Comparison of ENCODE assay signal across 8 cellular contexts in the genomic region with DNA sequence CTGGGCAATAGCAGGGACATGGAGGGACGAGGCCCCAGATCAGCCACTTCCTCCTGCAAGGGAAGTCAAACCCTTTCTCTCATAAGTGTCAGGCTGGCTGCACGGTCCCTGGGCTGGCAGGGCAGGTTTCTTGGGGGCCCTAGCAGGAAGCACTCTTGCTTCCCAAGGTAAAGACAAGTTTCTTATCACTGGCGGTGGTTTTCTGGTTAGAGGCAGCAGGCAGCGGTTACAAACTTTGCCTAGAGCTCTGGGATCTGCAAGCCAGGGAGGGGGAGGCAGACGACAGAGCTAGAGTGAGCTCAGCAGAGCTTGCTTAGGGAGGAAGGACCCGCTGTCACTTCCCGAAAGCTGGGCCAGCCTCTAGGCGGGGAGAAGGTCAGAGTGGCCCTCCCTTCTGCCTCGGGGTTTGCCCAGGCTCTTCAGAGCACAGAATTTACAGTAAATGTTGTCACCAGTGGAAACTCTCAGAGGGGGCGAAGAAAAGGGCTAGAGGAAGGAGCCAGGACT. TPM values are rescaled to one million over a fixed set of nuclear protein-coding genes. Genes with fewer than 3 reads are reported as not detected.
DNase-seq lines count a peak whose midpoint lies in the region; ATAC-seq and TF ChIP-seq lines count a peak whose summit lies in the region.

No MANE protein-coding gene starts in this region.

- no peaks in the 10 kb centered on the region for H3K9me3 ChIP-seq in neutrophil
- no peaks in the 10 kb centered on the region for H3K9me3 ChIP-seq in thyroid gland

- intact Hi-C loops in thyroid gland (cut with DNase I): no loop called here

- H3K4me1 ChIP-seq in neutrophil (ENCODE audit: control insufficient read depth in 1 of 2, insufficient read depth in 1 of 2, low read depth in 1 of 2, low read length in 1 of 2) (peaks cover 23 to 25% of the 10 kb centered on the region in 2 experiments), thyroid gland (peaks cover 0 to 9% of the 10 kb centered on the region in 2 donors)

- H3K4me3 ChIP-seq in neutrophil (ENCODE audit: low read depth in 1 of 2, low read length in 1 of 2) (peak overlapping the region; percentile 50 to 60), thyroid gland (replicated peaks in 1 of 3) (no peak overlapping the region)

- no peak for TF ChIP-seq POLR2A in thyroid gland (IDR thresholded peaks at IDR 0.05)

- H3K27ac ChIP-seq in neutrophil (peak overlapping the region; percentile 95), thyroid gland (peak overlapping the region in 1 of 3 donors; percentile 36)

- H3K27me3 ChIP-seq in neutrophil (no peaks in the 10 kb centered on the region), thyroid gland (no peaks in the 10 kb centered on the region)

- peak; percentile 60 for ATAC-seq in GM18909 (IDR thresholded peaks at IDR 0.05; ENCODE audit: poor library complexity, unreplicated experiment)
- ATAC-seq in HG03196 (IDR thresholded peaks at IDR 0.05; ENCODE audit: unreplicated experiment): peak; percentile 48

- DNase-seq in activated CD4-positive, CD25-positive, alpha-beta regulatory T cell treated with anti-CD3 and anti-CD28 coated beads, Interleukin-2, amount 50 U/mL, for 72 hours: peak; percentile 75
- peak; percentile 42 for DNase-seq in dermis blood vessel endothelial cell
- DNase-seq in thyroid gland: peak; percentile 40 to 41
- no peak for DNase-seq in NCI-H187 (lab: John Stamatoyannopoulos, UW)
- DNase-seq in COLO668 (lab: John Stamatoyannopoulos, UW; ENCODE audit: unreplicated experiment): no peak

- TF ChIP-seq CTCF in neutrophil (IDR thresholded peaks at IDR 0.05) (no peak), thyroid gland (IDR thresholded peaks at IDR 0.05) (no peak)

- 32 to 43% methylated on average over 8 to 10 of the region's 10 CpGs for WGBS in thyroid gland, 2 donors

- H3K36me3 ChIP-seq in neutrophil (peaks cover 18% of the 10 kb centered on the region), thyroid gland (no peaks in the 10 kb centered on the region)

RNA-seq across cellular contexts. Expression of a gene that starts 20.4 kb away (rescaled TPM):
- total RNA-seq in dermis blood vessel endothelial cell (2.0 and 3.2 TPM in 2 replicates), thyroid gland (1 to 10 TPM in 3 of 4 donors, not detected in 1; 1.6 to 6.6 (median 4.9) TPM)

RNA-seq across cellular contexts. Expression of a gene that starts 35.8 kb away (rescaled TPM):
- total RNA-seq in dermis blood vessel endothelial cell (10.6 and 15.8 TPM in 2 replicates), thyroid gland (1 to 10 TPM; 4.3 to 9.1 (median 6.3) TPM)

Comparison
In these comparisons a context has a peak if more than half of its experiments do, and no peak if none do; other contexts are left out.
1. DNase-seq: peak in activated CD4-positive, CD25-positive, alpha-beta regulatory T cell treated with anti-CD3 and anti-CD28 coated beads, Interleukin-2, amount 50 U/mL, for 72 hours (single experiment), dermis blood vessel endothelial cell (single experiment) and thyroid gland (2 of 2); none in NCI-H187 (0 of 2) and COLO668 (single experiment).
2. H3K4me3 ChIP-seq: peak in neutrophil (2 of 2); none in thyroid gland (0 of 3).